Comparison of ENCODE assay signal across 19 cellular contexts in the genomic region with DNA sequence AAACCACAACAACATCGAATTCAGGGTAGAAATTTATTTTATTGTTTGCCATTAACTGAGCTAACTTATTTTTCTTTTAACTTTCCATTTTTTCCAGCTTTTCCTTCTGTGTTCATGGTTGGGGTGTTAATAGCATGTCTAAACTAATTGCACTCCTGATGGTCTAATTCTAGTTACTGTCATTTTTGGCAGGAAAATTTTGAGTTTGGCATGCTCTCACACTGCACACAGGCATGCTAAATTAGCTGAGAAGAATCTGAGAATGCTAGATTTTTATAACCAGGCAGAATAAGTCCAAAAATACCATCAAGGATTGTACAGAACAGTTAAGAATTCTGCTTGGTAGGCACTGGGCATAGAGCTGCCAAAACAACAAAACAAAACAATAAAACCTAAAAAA.
"Had no signal": no experiment of that assay in that cellular context is flagged by ENCODE, and none has a peak within 500 bp of the region (broad histone marks: within the 10 kb centered on the region; RNA-seq: fewer than 3 reads in every experiment).

No MANE protein-coding gene starts in this region.

- H3K36me3 Mint-ChIP-seq: activated CD4-positive, alpha-beta memory T cell treated with anti-CD3 and anti-CD28 coated beads for 36 hours; activated naive CD8-positive, alpha-beta T cell; T-cell had no signal

- H3K4me1 ChIP-seq: breast epithelium had no signal

- H3K27ac Mint-ChIP-seq: activated B cell treated with CpG ODN at 0.5 μM for 24 hours; activated CD4-positive, alpha-beta memory T cell treated with anti-CD3 and anti-CD28 coated beads for 36 hours; activated CD4-positive, alpha-beta T cell treated with anti-CD3 and anti-CD28 coated beads, Interleukin-2, amount 10 ng/mL, durations not matched to agents 7 days and 5 days; activated naive CD4-positive, alpha-beta T cell treated with anti-CD3 and anti-CD28 coated beads for 36 hours; activated naive CD8-positive, alpha-beta T cell; T-cell had no signal

- DNase-seq: activated B cell treated with CpG ODN at 0.5 μM for 24 hours; activated CD4-positive, alpha-beta memory T cell treated with anti-CD3 and anti-CD28 coated beads for 36 hours; activated CD4-positive, alpha-beta T cell treated with anti-CD3 and anti-CD28 coated beads, Interleukin-2, amount 10 ng/mL, durations not matched to agents 7 days and 5 days; activated CD8-positive, alpha-beta memory T cell treated with anti-CD3 and anti-CD28 coated beads for 24 hours; activated gamma-delta T cell; activated naive CD4-positive, alpha-beta T cell treated with anti-CD3 and anti-CD28 coated beads for 36 hours; activated T-cell treated with anti-CD3 and anti-CD28 coated beads, Interleukin-2, amount 50 U/mL, for 4 hours; amygdala; NCI-H1092; NCI-H1417; NCI-H2081; NCI-H524 treated with DMSO at 0.1 percent for 48 hours; NCI-H748 treated with DMSO at 0.1 percent for 48 hours; T-cell; T1000 had no signal

- H3K4me3 Mint-ChIP-seq: activated B cell treated with CpG ODN at 0.5 μM for 24 hours; activated CD4-positive, alpha-beta memory T cell treated with anti-CD3 and anti-CD28 coated beads for 36 hours; activated CD4-positive, alpha-beta T cell treated with anti-CD3 and anti-CD28 coated beads, Interleukin-2, amount 10 ng/mL, durations not matched to agents 7 days and 5 days; activated naive CD4-positive, alpha-beta T cell treated with anti-CD3 and anti-CD28 coated beads for 36 hours; activated naive CD8-positive, alpha-beta T cell; activated T-cell treated with anti-CD3 and anti-CD28 coated beads, Interleukin-2, amount 50 U/mL, for 4 hours; T-cell had no signal

- H3K27me3 Mint-ChIP-seq: activated B cell treated with CpG ODN at 0.5 μM for 24 hours had no signal

- H3K27me3 ChIP-seq: breast epithelium had no signal

- H3K9me3 ChIP-seq: breast epithelium had no signal

- H3K27ac ChIP-seq: breast epithelium, KMS-11, SK-N-MC had no signal

- H3K4me1 Mint-ChIP-seq: activated CD4-positive, alpha-beta T cell treated with anti-CD3 and anti-CD28 coated beads, Interleukin-2, amount 10 ng/mL, durations not matched to agents 7 days and 5 days; T-cell had no signal

- H3K36me3 ChIP-seq: breast epithelium had no signal

- H3K4me3 ChIP-seq: breast epithelium, SK-N-MC had no signal

- H3K9me3 Mint-ChIP-seq: activated B cell treated with CpG ODN at 0.5 μM for 24 hours; activated CD4-positive, alpha-beta memory T cell treated with anti-CD3 and anti-CD28 coated beads for 36 hours; activated CD4-positive, alpha-beta T cell treated with anti-CD3 and anti-CD28 coated beads, Interleukin-2, amount 10 ng/mL, durations not matched to agents 7 days and 5 days; activated naive CD4-positive, alpha-beta T cell treated with anti-CD3 and anti-CD28 coated beads for 36 hours; activated T-cell treated with anti-CD3 and anti-CD28 coated beads, Interleukin-2, amount 50 U/mL, for 4 hours; T-cell had no signal

- ATAC-seq: activated T-cell treated with anti-CD3 and anti-CD28 coated beads, Interleukin-2, amount 50 U/mL, for 4 hours; T-cell had no signal
